In genomic region chr6:146901940-146902816, GRCh38 we compare ENCODE assay signal across 15 cellular contexts.
A peak's percentile ranks its signal among the peaks of the same experiment; 100 is the strongest.
DNase-seq lines count a peak whose midpoint lies in the region; ATAC-seq and TF ChIP-seq lines count a peak whose summit lies in the region.
"Had no signal": no experiment of that assay in that cellular context is flagged by ENCODE, and none has a peak within 500 bp of the region (broad histone marks: within the 10 kb centered on the region; RNA-seq: fewer than 3 reads in every experiment).

No MANE protein-coding gene starts in this region.

- intact Hi-C loops in HCT116 (cut with micrococcal nuclease) = loop anchor here (1.0 to 10.0 kb wide), 3 partner anchors 320 to 463 kb away; no protein-coding TSS in a partner anchor

- H3K4me3 ChIP-seq in AG04450 (ENCODE audit: low read depth, low read length) (no peak overlapping the region), HCT116 (replicated peaks in 1 of 2; ENCODE audit: low read depth in 1 of 2, low read length in 2 of 2) (no peak overlapping the region)
- H3K4me3 ChIP-seq: GM23338, heart right ventricle, mucosa of descending colon, SK-N-MC, skin epidermis had no signal

- TF ChIP-seq CTCF in AG04450 (IDR thresholded peaks at IDR 0.05; ENCODE audit: low read depth, low read length) (peak; percentile 33; the same call in 1 of the 2 replicates), HCT116 (IDR thresholded peaks at IDR 0.05 in 2 of 3, conservative IDR thresholded peaks at IDR 0.05 in 1 of 3; ENCODE audit: borderline replicate concordance in 1 of 3, insufficient read depth in 1 of 3, low read depth in 2 of 3, low read length in 2 of 3) (peak in 2 of 3 experiments; percentile 45 to 55; a peak in 4 of 6 replicates)

- no peak for DNase-seq in AG04450 (ENCODE audit: low read depth, low spot score)
- no peak for DNase-seq in HCT116 (ENCODE audit: low read depth, low spot score)
- DNase-seq in RPMI7951 (ENCODE audit: low read depth) = peak; percentile 41
- peak; percentile 47 for DNase-seq in fibroblast of gingiva (ENCODE audit: low read depth)
- DNase-seq in iPS-NIHi7 (ENCODE audit: extremely low spot score) = no peak
- no peak for DNase-seq in activated CD4-positive, alpha-beta T cell treated with anti-CD3 and anti-CD28 coated beads for 48 hours
- DNase-seq in activated T-cell treated with anti-CD3 and anti-CD28 coated beads, Interleukin-2, amount 50 U/mL, for 4 hours = no peak
- DNase-seq: heart right ventricle; mucosa of descending colon; NCI-H187 treated with DMSO at 0.1 percent for 48 hours; stimulated activated CD8-positive, alpha-beta memory T cell treated with anti-CD3 and anti-CD28 coated beads, Interleukin-4, amount 100 ng/mL, for 48 hours had no signal

- RAD21 ChIA-PET in HCT116 (lab: Charles Lee; ENCODE audit: low non-redundant PET in 1 of 2, low total read pairs in 2 of 2, uncharacterized antibody in 2 of 2, unreplicated experiment in 2 of 2) = interaction anchor here in 1 of 2 experiments (0.6 kb wide), 2 partner anchors 331 to 1581 kb away, joined by 3 to 4 read pairs; no protein-coding TSS in a partner anchor

- no peaks in the 10 kb centered on the region for H3K27me3 Mint-ChIP-seq in activated T-cell treated with anti-CD3 and anti-CD28 coated beads, Interleukin-2, amount 50 U/mL, for 4 hours (ENCODE audit: low read depth)

- H3K4me3 Mint-ChIP-seq in activated T-cell treated with anti-CD3 and anti-CD28 coated beads, Interleukin-2, amount 50 U/mL, for 4 hours = no peak overlapping the region
- H3K4me3 Mint-ChIP-seq: GM23338 had no signal

- no peak overlapping the region for H3K4me2 ChIP-seq in HCT116 (ENCODE audit: low read length)
- H3K4me2 ChIP-seq: GM23338 had no signal

- no peak overlapping the region for H2AFZ ChIP-seq in HCT116 (ENCODE audit: low read depth, low read length, poor library complexity, severe bottlenecking)

- peaks cover 11 to 12% of the 10 kb centered on the region in 2 experiments; a peak in 3 of 4 replicates for H3K4me1 ChIP-seq in HCT116 (ENCODE audit: control insufficient read depth in 1 of 2, insufficient read depth in 2 of 2, low read length in 2 of 2)

- no peaks in the 10 kb centered on the region for H3K36me3 ChIP-seq in HCT116 (ENCODE audit: control insufficient read depth in 1 of 2, insufficient read depth in 2 of 2, low read length in 2 of 2)
- H3K36me3 ChIP-seq: heart right ventricle had no signal

- H4K20me1 ChIP-seq in HCT116 (ENCODE audit: insufficient read depth) = no peaks in the 10 kb centered on the region

- no peaks in the 10 kb centered on the region for H3K9me3 Mint-ChIP-seq in activated T-cell treated with anti-CD3 and anti-CD28 coated beads, Interleukin-2, amount 50 U/mL, for 4 hours
- H3K9me3 Mint-ChIP-seq: GM23338 had no signal

- H3K36me3 Mint-ChIP-seq in activated T-cell treated with anti-CD3 and anti-CD28 coated beads, Interleukin-2, amount 50 U/mL, for 4 hours (ENCODE audit: insufficient read depth) = no peaks in the 10 kb centered on the region

- CTCF ChIA-PET in AG04450 (lab: Charles Lee) (interaction anchor here (0.5 to 2.1 kb wide), 9 partner anchors 9 to 604 kb away, joined by 3 to 9 read pairs (median 4); no protein-coding TSS in a partner anchor), HCT116 (lab: Charles Lee) (interaction anchor here (0.8 to 3.7 kb wide), 8 partner anchors 9 to 488 kb away, joined by 3 to 26 read pairs (median 3); no protein-coding TSS in a partner anchor)

- H3K27ac ChIP-seq in AG04450 (ENCODE audit: low read depth, low read length) (no peak overlapping the region), HCT116 (ENCODE audit: low read depth, low read length) (no peak overlapping the region)
- H3K27ac ChIP-seq: heart right ventricle, SK-N-MC had no signal

- ATAC-seq in HCT116 (no peak), GM18907 (IDR thresholded peaks at IDR 0.05; ENCODE audit: unreplicated experiment) (no peak)
- ATAC-seq in activated T-cell treated with anti-CD3 and anti-CD28 coated beads, Interleukin-2, amount 50 U/mL, for 4 hours = no peak
- ATAC-seq: GM23338, mucosa of descending colon had no signal

- H3K4me1 Mint-ChIP-seq in activated T-cell treated with anti-CD3 and anti-CD28 coated beads, Interleukin-2, amount 50 U/mL, for 4 hours (ENCODE audit: low read depth) = no peaks in the 10 kb centered on the region

- H3K79me2 ChIP-seq in HCT116 (ENCODE audit: insufficient read depth, low read length) = no peaks in the 10 kb centered on the region

- POLR2A ChIA-PET in AG04450 (lab: Yijun Ruan, JAX) = no interaction called here
- POLR2A ChIA-PET in HCT116 (lab: Charles Lee) = interaction anchor here (1.1 kb wide), 1 partner anchor 9 kb away, joined by 3 read pairs; no protein-coding TSS in a partner anchor

- H3K27me3 ChIP-seq in AG04450 (ENCODE audit: control insufficient read depth, insufficient read depth, low read length) = no peaks in the 10 kb centered on the region
- H3K27me3 ChIP-seq in HCT116 (ENCODE audit: insufficient read depth, low read length) = no peaks in the 10 kb centered on the region
- H3K27me3 ChIP-seq: heart right ventricle had no signal

- no TSS peak for BruUV-seq in HCT116 (replicated peaks; lab: Mats Ljungman, UMichigan)

- TF ChIP-seq POLR2A in HCT116 (IDR thresholded peaks at IDR 0.05; ENCODE audit: borderline replicate concordance, extremely low read depth, insufficient read depth, insufficient read length) = no peak

- TF ChIP-seq RAD21 in HCT116 (IDR thresholded peaks at IDR 0.05; ENCODE audit: low read depth) = peak; percentile 77

- no peak overlapping the region for H3K9ac ChIP-seq in HCT116 (ENCODE audit: low read length)

- no peaks in the 10 kb centered on the region for H3K9me2 ChIP-seq in HCT116 (ENCODE audit: insufficient read depth)

- H3K9me3 ChIP-seq in AG04450 (ENCODE audit: control insufficient read depth, insufficient read depth, low read length) (no peaks in the 10 kb centered on the region), HCT116 (ENCODE audit: control insufficient read depth in 1 of 2, insufficient read depth in 1 of 2, low read depth in 1 of 2, low read length in 2 of 2) (no peaks in the 10 kb centered on the region)
- H3K9me3 ChIP-seq: heart right ventricle, mucosa of descending colon had no signal

TF ChIP-seq in HCT116, 20 proteins besides CTCF, POLR2A, EP300 and RAD21:
- TF ChIP-seq ZFX (IDR thresholded peaks at IDR 0.05) (no peak), MAX (IDR thresholded peaks at IDR 0.05) (no peak), ATF3 (IDR thresholded peaks at IDR 0.05) (no peak), CBX3 (IDR thresholded peaks at IDR 0.05; ENCODE audit: low read depth) (no peak), ELF1 (IDR thresholded peaks at IDR 0.05; ENCODE audit: borderline replicate concordance, low read depth) (no peak)

Comparison
In these comparisons a context has a peak if more than half of its experiments do, and no peak if none do; other contexts are left out.
1. DNase-seq: peak in RPMI7951 (single experiment) and fibroblast of gingiva (single experiment); none in AG04450 (single experiment), HCT116 (single experiment), iPS-NIHi7 (single experiment), activated CD4-positive, alpha-beta T cell treated with anti-CD3 and anti-CD28 coated beads for 48 hours (single experiment) and activated T-cell treated with anti-CD3 and anti-CD28 coated beads, Interleukin-2, amount 50 U/mL, for 4 hours (single experiment).